Comparison of ENCODE assay signal across 25 cellular contexts in the genomic region with DNA sequence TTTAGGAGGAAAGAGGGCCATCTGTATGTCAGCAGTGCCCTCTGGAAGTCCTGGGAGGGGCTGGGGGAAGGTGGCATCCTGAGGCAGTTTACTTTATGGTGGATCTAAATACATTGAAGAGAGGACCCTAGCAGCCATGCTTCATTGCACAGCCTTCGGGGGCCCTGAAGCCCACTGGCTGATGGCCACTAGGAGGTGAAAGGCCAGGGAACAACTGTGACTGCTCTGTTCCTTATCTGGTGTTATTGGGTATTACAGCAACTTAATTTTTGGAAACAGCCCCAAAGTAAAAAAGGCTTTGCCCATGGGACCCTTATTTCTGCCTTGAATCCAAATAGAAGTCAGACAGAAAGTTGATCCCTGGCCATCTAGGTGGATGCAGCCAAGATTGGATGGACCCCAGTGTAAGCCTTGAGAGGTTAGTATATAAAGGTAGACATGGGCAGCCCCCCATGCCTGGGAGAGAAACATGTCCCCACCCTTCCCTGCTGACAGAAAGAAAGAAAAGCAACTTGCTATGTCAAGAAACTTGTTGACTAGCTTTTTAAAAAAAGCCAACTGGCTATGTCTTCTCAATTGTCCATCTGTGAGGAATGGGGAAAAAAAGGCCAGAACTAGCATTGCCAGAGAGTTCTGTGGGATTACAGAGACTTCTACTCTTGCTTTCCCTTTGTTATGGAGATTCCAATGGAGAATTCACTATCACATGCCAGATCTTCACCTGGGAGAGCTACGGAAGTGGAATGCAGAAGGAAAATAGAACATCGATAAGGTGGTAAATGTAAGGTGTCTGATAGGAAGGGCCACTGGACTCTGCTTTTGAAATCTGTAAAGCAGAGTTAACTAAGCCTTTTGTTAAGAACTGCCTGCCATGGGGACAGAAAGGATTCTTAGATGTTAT. TPM values are rescaled to one million over a fixed set of nuclear protein-coding genes. Genes with fewer than 3 reads are reported as not detected.
"Had no signal": no experiment of that assay in that cellular context is flagged by ENCODE, and none has a peak within 500 bp of the region (broad histone marks: within the 10 kb centered on the region; RNA-seq: fewer than 3 reads in every experiment).

No MANE protein-coding gene starts in this region.

- DNase-seq: activated B cell treated with CpG ODN at 0.5 μM for 24 hours; activated CD4-positive, alpha-beta T cell treated with anti-CD3 and anti-CD28 coated beads for 1 hour; activated CD4-positive, alpha-beta T cell treated with anti-CD3 and anti-CD28 coated beads, Interleukin-2, amount 10 ng/mL, durations not matched to agents 24 days and 14 days; activated CD4-positive, alpha-beta T cell treated with anti-CD3 and anti-CD28 coated beads, Interleukin-2, amount 50 U/mL, for 48 hours; activated CD8-positive, alpha-beta memory T cell treated with anti-CD3 and anti-CD28 coated beads, Interleukin-2, amount 10 ng/mL, durations not matched to agents 7 days and 5 days; activated effector memory CD4-positive, alpha-beta T cell treated with Interleukin-2 at 50 U/mL for 16 hours; activated naive CD4-positive, alpha-beta T cell; activated T-cell treated with anti-CD3 and anti-CD28 coated beads, Interleukin-2, amount 50 U/mL, for 24 hours; aorta; Kasumi-1; KBM-7; NCI-H1105 treated with DMSO at 0.1 percent for 48 hours; NCI-H146; NCI-H187 treated with DMSO at 0.1 percent for 48 hours; NCI-H2081 treated with DMSO at 0.1 percent for 48 hours; NCI-H446; NCI-H524; Peyer's patch; SHP77 treated with DMSO at 0.1 percent for 48 hours; T-helper 9 cell had no signal

- H3K27ac ChIP-seq: Peyer's patch, RWPE1 had no signal

- H3K27me3 ChIP-seq: Peyer's patch had no signal

- H3K4me3 Mint-ChIP-seq: activated B cell treated with CpG ODN at 0.5 μM for 24 hours; activated CD4-positive, alpha-beta T cell treated with anti-CD3 and anti-CD28 coated beads, Interleukin-2, amount 10 ng/mL, durations not matched to agents 24 days and 14 days; activated CD8-positive, alpha-beta memory T cell treated with anti-CD3 and anti-CD28 coated beads, Interleukin-2, amount 10 ng/mL, durations not matched to agents 7 days and 5 days; activated naive CD4-positive, alpha-beta T cell treated with anti-CD3 and anti-CD28 coated beads, Interleukin-2, amount 50 U/mL, for 24 hours; activated T-cell treated with anti-CD3 and anti-CD28 coated beads, Interleukin-2, amount 50 U/mL, for 24 hours; activated T-helper 1 cell treated with anti-CD3 and anti-CD28 coated beads, Interleukin-12 subunit alpha, Interleukin-12 subunit beta, Interleukin-2, Interleukin-4 antibody, amounts not matched to agents 30 ng/mL and 10 ng/mL and 1 ng/mL, durations not matched to agents 14 hours and 24 hours and 36 hours; T-helper 1 cell treated with Interleukin-12 subunit alpha and Interleukin-12 subunit beta and Interleukin-4 antibody, amounts not matched to agents 30 μg/mL and 1 μg/mL, for 36 hours had no signal

- H3K4me1 Mint-ChIP-seq: activated B cell treated with CpG ODN at 0.5 μM for 24 hours; activated CD4-positive, alpha-beta T cell treated with anti-CD3 and anti-CD28 coated beads, Interleukin-2, amount 10 ng/mL, durations not matched to agents 24 days and 14 days; activated CD8-positive, alpha-beta memory T cell treated with anti-CD3 and anti-CD28 coated beads, Interleukin-2, amount 10 ng/mL, durations not matched to agents 7 days and 5 days; activated naive CD4-positive, alpha-beta T cell treated with anti-CD3 and anti-CD28 coated beads, Interleukin-2, amount 50 U/mL, for 24 hours had no signal

- ATAC-seq: activated CD8-positive, alpha-beta memory T cell treated with anti-CD3 and anti-CD28 coated beads, Interleukin-2, amount 10 ng/mL, durations not matched to agents 7 days and 5 days had no signal

- H3K36me3 Mint-ChIP-seq: activated CD8-positive, alpha-beta memory T cell treated with anti-CD3 and anti-CD28 coated beads, Interleukin-2, amount 10 ng/mL, durations not matched to agents 7 days and 5 days; activated naive CD4-positive, alpha-beta T cell treated with anti-CD3 and anti-CD28 coated beads, Interleukin-2, amount 50 U/mL, for 24 hours had no signal

- H3K36me3 ChIP-seq: Peyer's patch had no signal

- H3K9me3 ChIP-seq: Peyer's patch had no signal

- H3K9me3 Mint-ChIP-seq: activated CD4-positive, alpha-beta T cell treated with anti-CD3 and anti-CD28 coated beads, Interleukin-2, amount 10 ng/mL, durations not matched to agents 24 days and 14 days; activated naive CD4-positive, alpha-beta T cell treated with anti-CD3 and anti-CD28 coated beads, Interleukin-2, amount 50 U/mL, for 24 hours; activated T-helper 1 cell treated with anti-CD3 and anti-CD28 coated beads, Interleukin-12 subunit alpha, Interleukin-12 subunit beta, Interleukin-2, Interleukin-4 antibody, amounts not matched to agents 30 ng/mL and 10 ng/mL and 1 ng/mL, durations not matched to agents 14 hours and 24 hours and 36 hours; T-helper 1 cell treated with Interleukin-12 subunit alpha and Interleukin-12 subunit beta and Interleukin-4 antibody, amounts not matched to agents 30 μg/mL and 1 μg/mL, for 36 hours had no signal

- H3K4me3 ChIP-seq: Peyer's patch had no signal

- H3K4me1 ChIP-seq: Peyer's patch had no signal

- H3K27ac Mint-ChIP-seq: activated B cell treated with CpG ODN at 0.5 μM for 24 hours; activated CD4-positive, alpha-beta T cell treated with anti-CD3 and anti-CD28 coated beads, Interleukin-2, amount 10 ng/mL, durations not matched to agents 24 days and 14 days; activated CD8-positive, alpha-beta memory T cell treated with anti-CD3 and anti-CD28 coated beads, Interleukin-2, amount 10 ng/mL, durations not matched to agents 7 days and 5 days; activated naive CD4-positive, alpha-beta T cell treated with anti-CD3 and anti-CD28 coated beads, Interleukin-2, amount 50 U/mL, for 24 hours; activated T-cell treated with anti-CD3 and anti-CD28 coated beads, Interleukin-2, amount 50 U/mL, for 24 hours; activated T-helper 1 cell treated with anti-CD3 and anti-CD28 coated beads, Interleukin-12 subunit alpha, Interleukin-12 subunit beta, Interleukin-2, Interleukin-4 antibody, amounts not matched to agents 30 ng/mL and 10 ng/mL and 1 ng/mL, durations not matched to agents 14 hours and 24 hours and 36 hours; T-helper 1 cell treated with Interleukin-12 subunit alpha and Interleukin-12 subunit beta and Interleukin-4 antibody, amounts not matched to agents 30 μg/mL and 1 μg/mL, for 36 hours had no signal

RNA-seq across cellular contexts. Expression of gene OSR1, which starts 58.6 kb away (rescaled TPM):
- total RNA-seq: activated B cell treated with CpG ODN at 0.5 μM for 24 hours; activated CD4-positive, alpha-beta T cell treated with anti-CD3 and anti-CD28 coated beads, Interleukin-2, amount 10 ng/mL, durations not matched to agents 24 days and 14 days; activated CD8-positive, alpha-beta memory T cell treated with anti-CD3 and anti-CD28 coated beads, Interleukin-2, amount 10 ng/mL, durations not matched to agents 7 days and 5 days; activated T-helper 1 cell treated with anti-CD3 and anti-CD28 coated beads, Interleukin-12 subunit alpha, Interleukin-12 subunit beta, Interleukin-2, Interleukin-4 antibody, amounts not matched to agents 30 ng/mL and 10 ng/mL and 1 ng/mL, durations not matched to agents 14 hours and 24 hours and 36 hours; SK-MEL-5 had no signal
